Comparison of ENCODE assay signal across 1 cellular context in the genomic region with DNA sequence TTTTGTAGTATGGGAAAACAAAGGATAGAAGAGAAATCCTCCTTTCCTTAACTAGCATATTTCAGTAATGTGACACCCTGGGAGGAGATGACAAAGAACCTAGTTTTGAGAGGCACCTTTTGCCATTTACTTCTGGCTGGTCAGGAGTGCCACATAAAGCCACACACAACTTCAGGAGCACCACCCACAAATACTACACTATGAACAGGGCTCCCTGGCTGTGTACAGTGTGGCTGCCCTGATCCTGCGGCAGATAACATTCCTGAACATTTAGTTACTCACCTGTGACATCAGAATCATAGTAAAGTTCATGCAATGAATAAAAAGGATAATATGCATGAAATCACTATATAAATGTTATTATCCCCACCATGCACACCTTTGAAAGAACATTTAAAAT.
TF ChIP-seq lines count a peak whose summit lies in the region.

No MANE protein-coding gene starts in this region.

TF ChIP-seq in HepG2, 621 proteins besides CTCF, POLR2A, EP300 and RAD21:
- TF ChIP-seq HNRNPH1 (optimal IDR thresholded peaks at IDR 0.05; ENCODE audit: low read depth, low read length) (no peak), TRIM22 (IDR thresholded peaks at IDR 0.05) (no peak), FOSL2 (CRISPR knock-in tag; IDR thresholded peaks at IDR 0.05) (0 out of 2 replicates have a peak, but pooled peaks have one; percentile 31), ZNF782 (CRISPR knock-in tag; IDR thresholded peaks at IDR 0.05; ENCODE audit: borderline replicate concordance) (no peak), ZBTB21 (CRISPR knock-in tag; IDR thresholded peaks at IDR 0.05) (peak; percentile 41; the same call in 1 of the 2 replicates), ARNTL (CRISPR knock-in tag; IDR thresholded peaks at IDR 0.05) (no peak), ZNF776 (CRISPR knock-in tag; IDR thresholded peaks at IDR 0.05) (no peak), ZNF235 (CRISPR knock-in tag; IDR thresholded peaks at IDR 0.05; ENCODE audit: borderline replicate concordance) (no peak), KDM4B (CRISPR knock-in tag; IDR thresholded peaks at IDR 0.05) (no peak), NFIB (CRISPR knock-in tag; IDR thresholded peaks at IDR 0.05; ENCODE audit: borderline replicate concordance) (no peak), NFATC3 (CRISPR knock-in tag; IDR thresholded peaks at IDR 0.05) (no peak)
- TF ChIP-seq, protein P1, sequence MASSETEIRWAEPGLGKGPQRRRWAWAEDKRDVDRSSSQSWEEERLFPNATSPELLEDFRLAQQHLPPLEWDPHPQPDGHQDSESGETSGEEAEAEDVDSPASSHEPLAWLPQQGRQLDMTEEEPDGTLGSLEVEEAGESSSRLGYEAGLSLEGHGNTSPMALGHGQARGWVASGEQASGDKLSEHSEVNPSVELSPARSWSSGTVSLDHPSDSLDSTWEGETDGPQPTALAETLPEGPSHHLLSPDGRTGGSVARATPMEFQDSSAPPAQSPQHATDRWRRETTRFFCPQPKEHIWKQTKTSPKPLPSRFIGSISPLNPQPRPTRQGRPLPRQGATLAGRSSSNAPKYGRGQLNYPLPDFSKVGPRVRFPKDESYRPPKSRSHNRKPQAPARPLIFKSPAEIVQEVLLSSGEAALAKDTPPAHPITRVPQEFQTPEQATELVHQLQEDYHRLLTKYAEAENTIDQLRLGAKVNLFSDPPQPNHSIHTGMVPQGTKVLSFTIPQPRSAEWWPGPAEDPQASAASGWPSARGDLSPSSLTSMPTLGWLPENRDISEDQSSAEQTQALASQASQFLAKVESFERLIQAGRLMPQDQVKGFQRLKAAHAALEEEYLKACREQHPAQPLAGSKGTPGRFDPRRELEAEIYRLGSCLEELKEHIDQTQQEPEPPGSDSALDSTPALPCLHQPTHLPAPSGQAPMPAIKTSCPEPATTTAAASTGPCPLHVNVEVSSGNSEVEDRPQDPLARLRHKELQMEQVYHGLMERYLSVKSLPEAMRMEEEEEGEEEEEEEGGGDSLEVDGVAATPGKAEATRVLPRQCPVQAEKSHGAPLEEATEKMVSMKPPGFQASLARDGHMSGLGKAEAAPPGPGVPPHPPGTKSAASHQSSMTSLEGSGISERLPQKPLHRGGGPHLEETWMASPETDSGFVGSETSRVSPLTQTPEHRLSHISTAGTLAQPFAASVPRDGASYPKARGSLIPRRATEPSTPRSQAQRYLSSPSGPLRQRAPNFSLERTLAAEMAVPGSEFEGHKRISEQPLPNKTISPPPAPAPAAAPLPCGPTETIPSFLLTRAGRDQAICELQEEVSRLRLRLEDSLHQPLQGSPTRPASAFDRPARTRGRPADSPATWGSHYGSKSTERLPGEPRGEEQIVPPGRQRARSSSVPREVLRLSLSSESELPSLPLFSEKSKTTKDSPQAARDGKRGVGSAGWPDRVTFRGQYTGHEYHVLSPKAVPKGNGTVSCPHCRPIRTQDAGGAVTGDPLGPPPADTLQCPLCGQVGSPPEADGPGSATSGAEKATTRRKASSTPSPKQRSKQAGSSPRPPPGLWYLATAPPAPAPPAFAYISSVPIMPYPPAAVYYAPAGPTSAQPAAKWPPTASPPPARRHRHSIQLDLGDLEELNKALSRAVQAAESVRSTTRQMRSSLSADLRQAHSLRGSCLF (CRISPR knock-in tag; IDR thresholded peaks at IDR 0.05; ENCODE audit: borderline replicate concordance): no peak
- TF ChIP-seq, protein P2, sequence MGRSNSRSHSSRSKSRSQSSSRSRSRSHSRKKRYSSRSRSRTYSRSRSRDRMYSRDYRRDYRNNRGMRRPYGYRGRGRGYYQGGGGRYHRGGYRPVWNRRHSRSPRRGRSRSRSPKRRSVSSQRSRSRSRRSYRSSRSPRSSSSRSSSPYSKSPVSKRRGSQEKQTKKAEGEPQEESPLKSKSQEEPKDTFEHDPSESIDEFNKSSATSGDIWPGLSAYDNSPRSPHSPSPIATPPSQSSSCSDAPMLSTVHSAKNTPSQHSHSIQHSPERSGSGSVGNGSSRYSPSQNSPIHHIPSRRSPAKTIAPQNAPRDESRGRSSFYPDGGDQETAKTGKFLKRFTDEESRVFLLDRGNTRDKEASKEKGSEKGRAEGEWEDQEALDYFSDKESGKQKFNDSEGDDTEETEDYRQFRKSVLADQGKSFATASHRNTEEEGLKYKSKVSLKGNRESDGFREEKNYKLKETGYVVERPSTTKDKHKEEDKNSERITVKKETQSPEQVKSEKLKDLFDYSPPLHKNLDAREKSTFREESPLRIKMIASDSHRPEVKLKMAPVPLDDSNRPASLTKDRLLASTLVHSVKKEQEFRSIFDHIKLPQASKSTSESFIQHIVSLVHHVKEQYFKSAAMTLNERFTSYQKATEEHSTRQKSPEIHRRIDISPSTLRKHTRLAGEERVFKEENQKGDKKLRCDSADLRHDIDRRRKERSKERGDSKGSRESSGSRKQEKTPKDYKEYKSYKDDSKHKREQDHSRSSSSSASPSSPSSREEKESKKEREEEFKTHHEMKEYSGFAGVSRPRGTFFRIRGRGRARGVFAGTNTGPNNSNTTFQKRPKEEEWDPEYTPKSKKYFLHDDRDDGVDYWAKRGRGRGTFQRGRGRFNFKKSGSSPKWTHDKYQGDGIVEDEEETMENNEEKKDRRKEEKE (IDR thresholded peaks at IDR 0.05): no peak
